In the genomic region with DNA sequence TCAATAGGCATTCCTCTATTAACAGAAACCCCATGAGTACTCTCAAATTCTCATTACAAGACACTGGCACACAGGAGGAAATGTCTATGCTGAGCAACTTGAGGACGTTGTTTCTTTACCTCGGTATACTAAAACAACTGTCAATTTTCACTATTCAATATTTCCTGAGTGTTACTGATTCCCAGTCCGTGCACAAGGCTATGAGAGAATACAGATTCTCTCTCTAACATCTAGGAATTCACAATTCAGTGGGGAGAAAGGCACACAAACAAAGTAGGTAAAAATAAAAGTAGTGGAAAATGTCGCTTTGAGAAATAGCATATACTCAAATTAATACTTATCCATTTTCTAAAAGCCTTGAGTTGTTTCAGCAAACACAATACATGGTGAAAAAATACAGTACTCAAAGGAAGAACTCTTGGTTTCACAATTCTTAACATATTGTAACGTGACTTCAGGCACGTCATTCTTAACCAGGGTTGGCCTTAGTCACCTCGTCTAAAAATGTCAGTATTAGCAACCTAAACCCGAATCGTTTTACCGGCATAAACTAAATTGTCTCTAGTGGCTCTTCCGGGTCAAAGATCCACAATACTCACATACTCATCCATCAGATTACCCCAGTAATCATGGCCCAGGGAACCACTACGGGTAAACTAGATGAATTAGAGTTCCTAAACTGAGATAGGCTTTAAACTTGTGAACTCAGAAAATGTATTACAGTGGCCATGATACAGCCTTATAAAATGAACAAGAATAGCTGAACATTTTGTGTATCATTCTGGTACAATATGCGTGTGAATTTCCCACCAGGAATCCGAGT, we compare ENCODE assay signal across 8 cellular contexts. TPM values are rescaled to one million over a fixed set of nuclear protein-coding genes. Genes with fewer than 3 reads are reported as not detected.
A peak's percentile ranks its signal among the peaks of the same experiment; 100 is the strongest.
DNase-seq lines count a peak whose midpoint lies in the region; ATAC-seq and TF ChIP-seq lines count a peak whose summit lies in the region.

No MANE protein-coding gene starts in this region.

- H3K4me3 Mint-ChIP-seq in CD8-positive, alpha-beta T cell = peak overlapping the region; percentile 97
- peak overlapping the region; percentile 96 for H3K4me3 Mint-ChIP-seq in activated naive CD4-positive, alpha-beta T cell treated with anti-CD3 and anti-CD28 coated beads for 36 hours
- peak overlapping the region; percentile 98 for H3K4me3 Mint-ChIP-seq in glutamatergic neuron (ENCODE audit: unreplicated experiment)

- intact Hi-C loops in CD8-positive, alpha-beta T cell (cut with DNase I, micrococcal nuclease) = loop anchor here (5.0 to 10.0 kb wide), 2 partner anchors 51 to 1904 kb away; partner anchors contain the start of gene ZWINT (in 1 of the 2)
- intact Hi-C loops in activated naive CD4-positive, alpha-beta T cell treated with anti-CD3 and anti-CD28 coated beads for 36 hours (cut with micrococcal nuclease) = loop anchor here (1.0 to 5.0 kb wide), 6 partner anchors 29 to 1905 kb away; partner anchors contain the start of genes SLC16A9 and ZWINT

- H3K36me3 Mint-ChIP-seq in CD8-positive, alpha-beta T cell = peaks cover 15% of the 10 kb centered on the region
- peaks cover 9% of the 10 kb centered on the region for H3K36me3 Mint-ChIP-seq in activated naive CD4-positive, alpha-beta T cell treated with anti-CD3 and anti-CD28 coated beads for 36 hours (ENCODE audit: low read depth)
- H3K36me3 Mint-ChIP-seq in glutamatergic neuron (ENCODE audit: unreplicated experiment) = peaks cover 5% of the 10 kb centered on the region

- peaks cover 30% of the 10 kb centered on the region for H3K4me1 ChIP-seq in CD8-positive, alpha-beta T cell (ENCODE audit: insufficient read depth, low read length)
- no peaks in the 10 kb centered on the region for H3K4me1 ChIP-seq in rectal smooth muscle tissue (ENCODE audit: control insufficient read depth, insufficient read depth, low read length)

- TF ChIP-seq CTCF in CD8-positive, alpha-beta T cell (IDR thresholded peaks at IDR 0.05) = no peak
- TF ChIP-seq CTCF in glutamatergic neuron (IDR thresholded peaks at IDR 0.05; ENCODE audit: partially characterized antibody, unreplicated experiment) = no peak

- no peaks in the 10 kb centered on the region for H3K27me3 Mint-ChIP-seq in CD8-positive, alpha-beta T cell (ENCODE audit: low read depth)
- no peaks in the 10 kb centered on the region for H3K27me3 Mint-ChIP-seq in activated naive CD4-positive, alpha-beta T cell treated with anti-CD3 and anti-CD28 coated beads for 36 hours (ENCODE audit: low read depth)
- peaks cover 9% of the 10 kb centered on the region for H3K27me3 Mint-ChIP-seq in glutamatergic neuron (ENCODE audit: unreplicated experiment)

- H3K4me3 ChIP-seq in CD8-positive, alpha-beta T cell (ENCODE audit: low read depth, low read length) = peak overlapping the region; percentile 84
- peak overlapping the region; percentile 94 for H3K4me3 ChIP-seq in rectal smooth muscle tissue (ENCODE audit: low read length)

- peaks cover 67% of the 10 kb centered on the region for H3K4me1 Mint-ChIP-seq in CD8-positive, alpha-beta T cell (ENCODE audit: low read depth)
- peaks cover 31% of the 10 kb centered on the region for H3K4me1 Mint-ChIP-seq in activated naive CD4-positive, alpha-beta T cell treated with anti-CD3 and anti-CD28 coated beads for 36 hours (ENCODE audit: low read depth)
- H3K4me1 Mint-ChIP-seq in glutamatergic neuron (ENCODE audit: low read depth, unreplicated experiment) = peaks cover 8% of the 10 kb centered on the region

- H3K36me3 ChIP-seq in CD8-positive, alpha-beta T cell (ENCODE audit: insufficient read depth, low read length) = no peaks in the 10 kb centered on the region
- no peaks in the 10 kb centered on the region for H3K36me3 ChIP-seq in rectal smooth muscle tissue (ENCODE audit: control insufficient read depth, insufficient read depth, low read length)

- H3K9me3 ChIP-seq in CD8-positive, alpha-beta T cell (ENCODE audit: low read length) = no peaks in the 10 kb centered on the region

- peak; percentile 23 for ATAC-seq in CD8-positive, alpha-beta T cell
- peak; percentile 17 for ATAC-seq in GM19455 (IDR thresholded peaks at IDR 0.05; ENCODE audit: unreplicated experiment)

- peak overlapping the region; percentile 53 for H3K9ac ChIP-seq in rectal smooth muscle tissue (ENCODE audit: low read length)

- no peaks in the 10 kb centered on the region for H3K9me3 Mint-ChIP-seq in CD8-positive, alpha-beta T cell
- no peaks in the 10 kb centered on the region for H3K9me3 Mint-ChIP-seq in activated naive CD4-positive, alpha-beta T cell treated with anti-CD3 and anti-CD28 coated beads for 36 hours
- peaks cover 10% of the 10 kb centered on the region for H3K9me3 Mint-ChIP-seq in glutamatergic neuron (ENCODE audit: unreplicated experiment)

- DNase-seq in CD8-positive, alpha-beta T cell = peak in 2 of 7 experiments; percentile 20 to 35
- DNase-seq in Kasumi-1 (lab: John Stamatoyannopoulos, UW) (peak; percentile 59 to 62), glutamatergic neuron (no peak), occipital lobe (lab: John Stamatoyannopoulos, UW) (no peak), A172 (ENCODE audit: low spot score) (no peak)
- peak; percentile 62 for DNase-seq in activated naive CD4-positive, alpha-beta T cell treated with anti-CD3 and anti-CD28 coated beads for 36 hours

- peak overlapping the region; percentile 96 for H3K27ac Mint-ChIP-seq in CD8-positive, alpha-beta T cell
- H3K27ac Mint-ChIP-seq in activated naive CD4-positive, alpha-beta T cell treated with anti-CD3 and anti-CD28 coated beads for 36 hours = peak overlapping the region; percentile 89
- H3K27ac Mint-ChIP-seq in glutamatergic neuron (ENCODE audit: unreplicated experiment) = peak overlapping the region; percentile 89

- H3K27me3 ChIP-seq in CD8-positive, alpha-beta T cell (ENCODE audit: insufficient read depth, low read length) = no peaks in the 10 kb centered on the region
- H3K27me3 ChIP-seq in rectal smooth muscle tissue (ENCODE audit: control insufficient read depth, insufficient read depth, low read length) = no peaks in the 10 kb centered on the region

- peak overlapping the region; percentile 86 for H3K27ac ChIP-seq in CD8-positive, alpha-beta T cell (ENCODE audit: low read depth, low read length)
- peak overlapping the region; percentile 82 for H3K27ac ChIP-seq in rectal smooth muscle tissue (ENCODE audit: low read depth, low read length)

- CTCF ChIA-PET in CD8-positive, alpha-beta T cell (lab: Charles Lee) = no interaction called here
- CTCF ChIA-PET in activated naive CD4-positive, alpha-beta T cell treated with anti-CD3 and anti-CD28 coated beads for 36 hours (lab: Charles Lee) = interaction anchor here (0.8 kb wide), 1 partner anchor 11 kb away, joined by 3 read pairs; no protein-coding TSS in a partner anchor

- POLR2A ChIA-PET in CD8-positive, alpha-beta T cell (lab: Charles Lee) = no interaction called here

RNA-seq across cellular contexts. Expression of gene IPMK, which starts 1.5 kb away (rescaled TPM):
- total RNA-seq in CD8-positive, alpha-beta T cell = 1 to 10 TPM; 1.7 to 2.0 TPM
- total RNA-seq in activated naive CD4-positive, alpha-beta T cell treated with anti-CD3 and anti-CD28 coated beads for 36 hours = 1 to 10 TPM; 5.6 TPM
- total RNA-seq in glutamatergic neuron (ENCODE audit: unreplicated experiment) (7.6 TPM), occipital lobe (40.4 TPM)
- total RNA-seq in A172 (2014; rRNA removed; shearing (Covaris generic)) = 5.4 and 8.1 TPM in 2 replicates

RNA-seq across cellular contexts. Expression of gene CISD1, which starts 2.7 kb away (rescaled TPM):
- 1 to 10 TPM; 2.8 to 3.2 TPM for total RNA-seq in CD8-positive, alpha-beta T cell
- 10 to 100 TPM; 52.7 to 55.0 TPM for total RNA-seq in activated naive CD4-positive, alpha-beta T cell treated with anti-CD3 and anti-CD28 coated beads for 36 hours
- total RNA-seq in glutamatergic neuron (ENCODE audit: unreplicated experiment) (29.3 TPM), occipital lobe (20.9 TPM)
- 31.9 and 71.3 TPM in 2 replicates for total RNA-seq in A172 (2014; rRNA removed; shearing (Covaris generic))

Comparison
In these comparisons a context has a peak if more than half of its experiments do, and no peak if none do; other contexts are left out.
1. DNase-seq: peak in Kasumi-1 (2 of 2) and activated naive CD4-positive, alpha-beta T cell treated with anti-CD3 and anti-CD28 coated beads for 36 hours (single experiment); none in glutamatergic neuron (single experiment), occipital lobe (single experiment) and A172 (single experiment).
2. Peak in every context shown above with its lines, with median percentiles within 50 percentile points of each other: H3K27ac Mint-ChIP-seq and H3K4me3 Mint-ChIP-seq.